ENCODE assay signal across 26 cellular contexts in the genomic region with DNA sequence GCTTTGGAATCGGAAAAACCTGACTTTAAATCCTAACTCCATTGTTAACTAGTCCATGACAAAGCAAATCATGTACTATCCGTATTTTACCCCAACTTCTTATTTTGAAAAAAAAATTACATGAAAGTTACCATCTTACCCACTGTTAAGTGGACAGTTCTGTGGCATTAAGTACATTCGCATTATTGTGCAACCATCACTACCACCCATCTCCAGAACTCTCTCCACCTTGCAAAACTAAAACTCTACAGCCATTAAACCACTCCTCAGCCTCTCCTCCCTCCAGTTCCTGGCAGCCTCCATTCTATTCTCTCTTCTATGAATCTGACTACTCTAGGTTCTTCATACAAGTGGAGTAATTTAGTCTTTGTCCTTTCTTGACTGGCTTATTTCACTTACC.
"Had no signal": no experiment of that assay in that cellular context is flagged by ENCODE, and none has a peak within 500 bp of the region (broad histone marks: within the 10 kb centered on the region; RNA-seq: fewer than 3 reads in every experiment).

No MANE protein-coding gene starts in this region.

- H3K27ac Mint-ChIP-seq: natural killer cell; progenitor cell of endocrine pancreas; stimulated activated effector memory CD8-positive, alpha-beta T cell treated with anti-CD3 and anti-CD28 coated beads, Interleukin-12 subunit alpha, Interleukin-12 subunit beta, amount 100 ng/mL, for 72 hours had no signal

- H3K27ac ChIP-seq: epithelial cell of prostate, foreskin keratinocyte, heart right ventricle, lower lobe of right lung, neutrophil, parathyroid adenoma, thyroid gland had no signal

- FAIRE-seq: colon, islet of Langerhans had no signal

- H3K4me1 Mint-ChIP-seq: neural crest cell had no signal

- H3K4me1 ChIP-seq: foreskin keratinocyte, parathyroid adenoma, thyroid gland had no signal

- H2AFZ ChIP-seq: parathyroid adenoma had no signal

- H3K4me3 Mint-ChIP-seq: natural killer cell; neural crest cell; stimulated activated effector memory CD8-positive, alpha-beta T cell treated with anti-CD3 and anti-CD28 coated beads, Interleukin-12 subunit alpha, Interleukin-12 subunit beta, amount 100 ng/mL, for 72 hours had no signal

- H3K36me3 ChIP-seq: heart right ventricle, lower lobe of right lung, neutrophil, stomach, thyroid gland had no signal

- H3K9ac ChIP-seq: parathyroid adenoma had no signal

- H3K79me2 ChIP-seq: parathyroid adenoma had no signal

- H3K9me3 Mint-ChIP-seq: natural killer cell; stimulated activated effector memory CD8-positive, alpha-beta T cell treated with anti-CD3 and anti-CD28 coated beads, Interleukin-12 subunit alpha, Interleukin-12 subunit beta, amount 100 ng/mL, for 72 hours had no signal

- DNase-seq: effector CD4-positive, alpha-beta T cell; foreskin keratinocyte; glutamatergic neuron; heart right ventricle; hippocampal formation; left colon; left ventricle myocardium superior; lower lobe of right lung; natural killer cell; stimulated activated CD4-positive, alpha-beta T cell treated with anti-CD3 and anti-CD28 coated beads, Interleukin-2, amount 100 ng/mL, for 24 hours; stimulated activated CD4-positive, alpha-beta T cell treated with anti-CD3 and anti-CD28 coated beads, Interleukin-4, amount 100 ng/mL, for 24 hours; stimulated activated naive CD4-positive, alpha-beta T cell treated with Interleukin-2 at 50 U/mL for 16 hours; stomach; thyroid gland; trophoblast cell had no signal

- H3K27me3 ChIP-seq: dorsolateral prefrontal cortex, heart right ventricle, neutrophil, stomach, thyroid gland had no signal

- ATAC-seq: esophagus mucosa; foreskin keratinocyte; heart right ventricle; left colon; left ventricle myocardium superior; lower lobe of right lung; natural killer cell; sciatic nerve; stimulated activated effector memory CD8-positive, alpha-beta T cell treated with anti-CD3 and anti-CD28 coated beads, Interleukin-12 subunit alpha, Interleukin-12 subunit beta, amount 100 ng/mL, for 72 hours had no signal

- H3K9me3 ChIP-seq: lower lobe of right lung, neutrophil, stomach, thyroid gland had no signal

- H3K36me3 Mint-ChIP-seq: natural killer cell; stimulated activated effector memory CD8-positive, alpha-beta T cell treated with anti-CD3 and anti-CD28 coated beads, Interleukin-12 subunit alpha, Interleukin-12 subunit beta, amount 100 ng/mL, for 72 hours had no signal

- H3K4me3 ChIP-seq: dorsolateral prefrontal cortex, heart right ventricle, lower lobe of right lung, stomach, thyroid gland had no signal
